18 cellular contexts compared by ENCODE assay signal in genomic region chr2:71340176-71340575, GRCh38.
"Had no signal": no experiment of that assay in that cellular context is flagged by ENCODE, and none has a peak within 500 bp of the region (broad histone marks: within the 10 kb centered on the region; RNA-seq: fewer than 3 reads in every experiment).

No MANE protein-coding gene starts in this region.

- H3K4me1 ChIP-seq: breast epithelium had no signal

- H3K27me3 ChIP-seq: ascending aorta, breast epithelium, heart left ventricle, ovary, sigmoid colon, spleen, tibial artery had no signal

- H3K4me3 ChIP-seq: ascending aorta, breast epithelium, heart left ventricle, ovary, sigmoid colon, spleen, tibial artery had no signal

- H3K36me3 ChIP-seq: ascending aorta, breast epithelium, ovary, tibial artery had no signal

- FAIRE-seq: frontal cortex, TTC549, urothelium cell line had no signal

- H3K9me3 ChIP-seq: ascending aorta, breast epithelium, heart left ventricle, ovary, sigmoid colon, spleen, tibial artery had no signal

- DNase-seq: activated CD4-positive, alpha-beta T cell treated with anti-CD3 and anti-CD28 coated beads, Interleukin-2, amount 10 ng/mL, durations not matched to agents 7 days and 5 days; activated CD4-positive, CD25-positive, alpha-beta regulatory T cell; activated CD8-positive, alpha-beta memory T cell treated with anti-CD3 and anti-CD28 coated beads, Interleukin-2, amount 50 U/mL, for 48 hours; cerebellar nuclear complex; effector memory CD4-positive, alpha-beta T cell; heart left ventricle; immature natural killer cell; midbrain; ovary; sigmoid colon; spleen; tibial artery had no signal

- H3K27ac ChIP-seq: ascending aorta, breast epithelium, epithelial cell of prostate, heart left ventricle, ovary, spleen, tibial artery had no signal
